Comparison of ENCODE assay signal across 9 cellular contexts in the genomic region with DNA sequence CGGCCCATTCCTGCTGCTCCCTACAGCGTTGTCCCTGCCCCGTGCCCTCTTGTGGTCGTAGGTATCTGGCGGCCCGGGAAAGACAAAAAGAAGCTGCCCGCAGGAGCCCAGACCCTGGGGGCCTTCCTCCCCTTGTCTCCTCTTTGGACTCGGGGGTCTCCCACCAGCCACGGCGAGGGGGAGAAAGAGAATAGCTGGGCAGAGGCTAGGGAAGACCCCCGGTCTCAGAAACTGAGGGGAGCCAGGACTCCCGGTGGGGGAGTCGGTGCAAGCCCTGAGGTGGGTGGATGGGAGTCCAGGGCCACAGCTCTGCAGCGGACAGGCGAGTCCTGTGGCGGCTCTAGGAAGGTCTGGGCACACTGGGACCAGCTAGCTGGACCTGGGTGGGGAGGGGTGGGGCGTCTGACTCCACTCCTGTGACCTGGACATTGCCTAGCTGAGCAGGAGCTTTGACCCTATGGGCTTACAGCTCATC. TPM values are rescaled to one million over a fixed set of nuclear protein-coding genes. Genes with fewer than 3 reads are reported as not detected.
DNase-seq lines count a peak whose midpoint lies in the region; ATAC-seq lines count a peak whose summit lies in the region.
"Had no signal": no experiment of that assay in that cellular context is flagged by ENCODE, and none has a peak within 500 bp of the region (broad histone marks: within the 10 kb centered on the region; RNA-seq: fewer than 3 reads in every experiment).

No MANE protein-coding gene starts in this region.

- peaks cover 5 to 11% of the 10 kb centered on the region in 2 donors for H3K36me3 Mint-ChIP-seq in activated naive CD4-positive, alpha-beta T cell treated with anti-CD3 and anti-CD28 coated beads, Interleukin-2, amount 50 U/mL, for 72 hours
- no peaks in the 10 kb centered on the region for H3K36me3 Mint-ChIP-seq in stimulated activated memory B cell treated with anti-CD40 and anti-IgM and Interleukin-4, amounts not matched to agents 10 μg/mL and 1 μg/mL and 100 μg/mL, for 72 hours

- H3K27ac Mint-ChIP-seq in activated naive CD4-positive, alpha-beta T cell treated with anti-CD3 and anti-CD28 coated beads, Interleukin-2, amount 50 U/mL, for 72 hours, result peak overlapping the region; percentile 96 to 99
- peak overlapping the region; percentile 98 for H3K27ac Mint-ChIP-seq in stimulated activated memory B cell treated with anti-CD40 and anti-IgM and Interleukin-4, amounts not matched to agents 10 μg/mL and 1 μg/mL and 100 μg/mL, for 72 hours

- no peaks in the 10 kb centered on the region for H3K36me3 ChIP-seq in HUES6 (ENCODE audit: control insufficient read depth, insufficient read depth, low read length)

- H3K27me3 ChIP-seq in HUES6 (ENCODE audit: control insufficient read depth, insufficient read depth, low read length), result no peaks in the 10 kb centered on the region

- H3K9ac ChIP-seq in HUES6 (ENCODE audit: low read length), result no peak overlapping the region

- no peak for DNase-seq in activated naive CD4-positive, alpha-beta T cell treated with anti-CD3 and anti-CD28 coated beads, Interleukin-2, amount 50 U/mL, for 72 hours (ENCODE audit: low spot score in 2 of 2)
- DNase-seq in islet precursor cell (peak; percentile 46), DMS79 treated with DMSO at 0.1 percent for 48 hours (lab: John Stamatoyannopoulos, UW) (no peak), HPDE6-E6E7 (ENCODE audit: extremely low spot score) (no peak), AG20443 (ENCODE audit: low spot score) (no peak)

- peak overlapping the region; percentile 86 for H3K4me3 Mint-ChIP-seq in stimulated activated memory B cell treated with anti-CD40 and anti-IgM and Interleukin-4, amounts not matched to agents 10 μg/mL and 1 μg/mL and 100 μg/mL, for 72 hours

- peak overlapping the region; percentile 45; the same call in 1 of the 2 replicates for H3K4me3 ChIP-seq in HUES6 (ENCODE audit: low read depth, low read length)

- no peaks in the 10 kb centered on the region for H3K9me3 Mint-ChIP-seq in activated naive CD4-positive, alpha-beta T cell treated with anti-CD3 and anti-CD28 coated beads, Interleukin-2, amount 50 U/mL, for 72 hours
- no peaks in the 10 kb centered on the region for H3K9me3 Mint-ChIP-seq in stimulated activated memory B cell treated with anti-CD40 and anti-IgM and Interleukin-4, amounts not matched to agents 10 μg/mL and 1 μg/mL and 100 μg/mL, for 72 hours

- no peaks in the 10 kb centered on the region for H3K27me3 Mint-ChIP-seq in stimulated activated memory B cell treated with anti-CD40 and anti-IgM and Interleukin-4, amounts not matched to agents 10 μg/mL and 1 μg/mL and 100 μg/mL, for 72 hours

- H3K4me1 Mint-ChIP-seq in stimulated activated memory B cell treated with anti-CD40 and anti-IgM and Interleukin-4, amounts not matched to agents 10 μg/mL and 1 μg/mL and 100 μg/mL, for 72 hours, result peaks cover 36% of the 10 kb centered on the region

- no peak overlapping the region for H3K27ac ChIP-seq in HUES6 (ENCODE audit: low read depth, low read length)

- H3K4me1 ChIP-seq in HUES6 (ENCODE audit: control insufficient read depth, insufficient read depth, low read length), result peaks cover 3% of the 10 kb centered on the region; the same call in 1 of the 2 replicates

- ATAC-seq in activated naive CD4-positive, alpha-beta T cell treated with anti-CD3 and anti-CD28 coated beads, Interleukin-2, amount 50 U/mL, for 72 hours, result no peak
- ATAC-seq in stimulated activated memory B cell treated with anti-CD40 and anti-IgM and Interleukin-4, amounts not matched to agents 10 μg/mL and 1 μg/mL and 100 μg/mL, for 72 hours, result peak; percentile 4
- ATAC-seq in HG03571 (IDR thresholded peaks at IDR 0.05; ENCODE audit: unreplicated experiment), result no peak
- ATAC-seq: SK-N-SH treated with all-trans-retinoic acid at 6 μM for 48 hours had no signal

- H3K9me3 ChIP-seq in HUES6 (ENCODE audit: control insufficient read depth, insufficient read depth, low read depth, low read length), result peaks cover 6% of the 10 kb centered on the region; the same call in 1 of the 2 replicates

RNA-seq across cellular contexts. Expression of a gene that starts 1.3 kb away (rescaled TPM):
- under 1 TPM in 1 of 2 donors, not detected in 1; 0.14 TPM for total RNA-seq in activated naive CD4-positive, alpha-beta T cell treated with anti-CD3 and anti-CD28 coated beads, Interleukin-2, amount 50 U/mL, for 72 hours
